8 cellular contexts compared by ENCODE assay signal in genomic region chr12:109844983-109845841, GRCh38. TPM values are rescaled to one million over a fixed set of nuclear protein-coding genes. Genes with fewer than 3 reads are reported as not detected.
A peak's percentile ranks its signal among the peaks of the same experiment; 100 is the strongest.
DNase-seq lines count a peak whose midpoint lies in the region; ATAC-seq and TF ChIP-seq lines count a peak whose summit lies in the region.

No MANE protein-coding gene starts in this region.

- H3K36me3 ChIP-seq in skeletal muscle satellite cell (ENCODE audit: insufficient read depth, low read length): no peaks in the 10 kb centered on the region

- H3K27me3 ChIP-seq in skeletal muscle satellite cell (ENCODE audit: control insufficient read depth, insufficient read depth, low read length): no peaks in the 10 kb centered on the region

- H3K4me1 ChIP-seq in skeletal muscle satellite cell (ENCODE audit: control insufficient read depth, insufficient read depth, low read length): peaks cover 5% of the 10 kb centered on the region

- peak overlapping the region; percentile 49 for H3K9ac ChIP-seq in skeletal muscle satellite cell (ENCODE audit: low read depth, low read length)

- peak overlapping the region; percentile 56 for H3K4me3 ChIP-seq in skeletal muscle satellite cell (ENCODE audit: low read length)

- TF ChIP-seq CTCF in GM12874 (IDR thresholded peaks at IDR 0.05; ENCODE audit: insufficient read depth, low read depth, low read length): peak; percentile 100

- H3K9me3 ChIP-seq in skeletal muscle satellite cell (replicated peaks; ENCODE audit: low read length): no peaks in the 10 kb centered on the region

- ATAC-seq in HG02870 (IDR thresholded peaks at IDR 0.05; ENCODE audit: unreplicated experiment) (peak; percentile 74), HG03039 (IDR thresholded peaks at IDR 0.05; ENCODE audit: unreplicated experiment) (no peak)

- DNase-seq in NCI-H187 (lab: John Stamatoyannopoulos, UW) (peak; percentile 65 to 72), T1000 (lab: John Stamatoyannopoulos, UW) (peak; percentile 76), astrocyte of the hippocampus (ENCODE audit: low read depth, low spot score) (peak; percentile 92), iPS DF 4.7 (ENCODE audit: extremely low read depth, low spot score) (peak; percentile 53)

- peak overlapping the region; percentile 82 for H3K4me2 ChIP-seq in skeletal muscle satellite cell (ENCODE audit: low read length)

RNA-seq across cellular contexts. Expression of gene TRPV4, which starts 12.0 kb away (rescaled TPM):
- 0.22 and 1.0 TPM in 2 replicates for total RNA-seq in skeletal muscle satellite cell (2012; rRNA removed)

RNA-seq across cellular contexts. Expression of gene GLTP, which starts 35.1 kb away (rescaled TPM):
- 60.6 and 64.0 TPM in 2 replicates for total RNA-seq in skeletal muscle satellite cell (2012; rRNA removed)

RNA-seq across cellular contexts. Expression of gene TCHP, which starts 54.9 kb away (rescaled TPM):
- total RNA-seq in skeletal muscle satellite cell (2012; rRNA removed): 6.1 and 7.9 TPM in 2 replicates
